ENCODE assay signal across 2 cellular contexts in genomic region chr6:28603920-28604319, GRCh38.
TF ChIP-seq lines count a peak whose summit lies in the region.

No MANE protein-coding gene starts in this region.

TF ChIP-seq in GM23338, 12 proteins besides CTCF, POLR2A, EP300 and RAD21:
- TF ChIP-seq NANOG (IDR thresholded peaks at IDR 0.05; ENCODE audit: borderline replicate concordance) (no peak), EZH2phosphoT487 (IDR thresholded peaks at IDR 0.05; ENCODE audit: unreplicated experiment) (no peak), ZNF331 (CRISPR knock-in tag; IDR thresholded peaks at IDR 0.05; ENCODE audit: low read depth) (no peak)

TF ChIP-seq in H1, 55 proteins besides CTCF, POLR2A, EP300 and RAD21:
- TF ChIP-seq TAF1 (IDR thresholded peaks at IDR 0.05; ENCODE audit: low read depth, low read length) (no peak), TEAD4 (IDR thresholded peaks at IDR 0.05; ENCODE audit: low read depth, low read length) (peak; percentile 78)
